ENCODE assay signal across 4 cellular contexts in genomic region chr7:76716551-76716950, GRCh38.
A peak's percentile ranks its signal among the peaks of the same experiment; 100 is the strongest.
DNase-seq lines count a peak whose midpoint lies in the region; ATAC-seq, FAIRE-seq and TF ChIP-seq lines count a peak whose summit lies in the region.
"Not testable (repeated sequence)": the region's sequence is repeated elsewhere in the genome, so short reads cannot be mapped to it uniquely, and the experiment has no call there.

No MANE protein-coding gene starts in this region.

- intact Hi-C loops in K562 (cut with micrococcal nuclease); testis (cut with DNase I; ENCODE audit: low total_unique reads): not testable (repeated sequence)

- not testable (repeated sequence) for FAIRE-seq in K562 (lab: Jason Lieb, UNC)

- POLR2A ChIA-PET in HEK293 (lab: Yijun Ruan, JAX); K562 (lab: Yijun Ruan, JAX): not testable (repeated sequence)

- H3K4me3 ChIP-seq in HEK293 (ENCODE audit: low read depth, low read length); K562; testis: not testable (repeated sequence)

- H3K9me1 ChIP-seq in K562 (ENCODE audit: control insufficient read depth, insufficient read depth, low read length): not testable (repeated sequence)

- ATAC-seq in K562: not testable (repeated sequence)

- not testable (repeated sequence) for TF ChIP-seq POLR2A in K562 (conservative IDR thresholded peaks at IDR 0.05); testis (IDR thresholded peaks at IDR 0.05)

- CTCF ChIA-PET in HEK293 (lab: Yijun Ruan, JAX); K562 (lab: Yijun Ruan, JAX; ENCODE audit: low intra/inter-chr PET ratio): not testable (repeated sequence)

- H4K20me1 ChIP-seq in K562 (replicated peaks; ENCODE audit: control insufficient read depth, insufficient read depth, low read length): not testable (repeated sequence)

- 3% methylated on average over 3 of the region's 4 CpGs for WGBS in K562 (ENCODE audit: insufficient coverage, low coverage, missing lambda C conversion rate)
- 79 to 94% methylated on average over 3 to 4 of the region's 4 CpGs for WGBS in testis, 2 donors

- TF ChIP-seq RAD21 in K562 (CRISPR knock-in tag; conservative IDR thresholded peaks at IDR 0.05 in 1 of 2, IDR thresholded peaks at IDR 0.05 in 1 of 2): not testable (repeated sequence)

- not testable (repeated sequence) for BruUV-seq in K562 (replicated peaks; lab: Mats Ljungman, UMichigan)

- not testable (repeated sequence) for H2AFZ ChIP-seq in K562 (ENCODE audit: low read depth, low read length)

- H3K4me1 ChIP-seq in HEK293 (ENCODE audit: control insufficient read depth, insufficient read depth, low read length); K562 (replicated peaks in 1 of 2; ENCODE audit: control insufficient read depth in 2 of 2, insufficient read depth in 2 of 2, low read length in 2 of 2); testis: not testable (repeated sequence)

- H3K36me3 ChIP-seq in HEK293 (ENCODE audit: control insufficient read depth in 2 of 2, insufficient read depth in 1 of 2, low read length in 2 of 2); K562 (ENCODE audit: control insufficient read depth, insufficient read depth, low read length); testis (ENCODE audit: low read depth, missing control alignments): not testable (repeated sequence)

- H3K27ac ChIP-seq in HEK293 (ENCODE audit: extremely low read depth, low read depth, low read length); K562 (ENCODE audit: extremely low read depth, low read depth, low read length); testis: not testable (repeated sequence)

- not testable (repeated sequence) for TF ChIP-seq EP300 in K562 (IDR thresholded peaks at IDR 0.05; ENCODE audit: low read length)

- not testable (repeated sequence) for H3K79me2 ChIP-seq in K562 (ENCODE audit: control insufficient read depth, insufficient read depth, low read length)

- H3K9me3 ChIP-seq in HEK293 (ENCODE audit: control insufficient read depth, insufficient read depth, low read depth, low read length); K562 (replicated peaks; ENCODE audit: control insufficient read depth, insufficient read depth, low read depth, low read length); testis: not testable (repeated sequence)

- DNase-seq in DMS 273 (lab: John Stamatoyannopoulos, UW; ENCODE audit: unreplicated experiment) (peak; percentile 5), testis (peak; percentile 14)
- DNase-seq in K562 (ENCODE audit: extremely low read depth in 1 of 4, low spot score in 3 of 4): not testable (repeated sequence)

- H3K4me2 ChIP-seq in K562 (ENCODE audit: insufficient read depth, low read length): not testable (repeated sequence)

- not testable (repeated sequence) for H3K27me3 ChIP-seq in K562 (ENCODE audit: control insufficient read depth in 2 of 2, insufficient read depth in 2 of 2, low read length in 2 of 2); testis

- in situ Hi-C loops in K562 (cut with MboI): not testable (repeated sequence)

- H3K9ac ChIP-seq in K562 (ENCODE audit: insufficient read depth in 1 of 2, low read depth in 2 of 2, low read length in 2 of 2): not testable (repeated sequence)

- TF ChIP-seq CTCF in HEK293 (tag by site-specific recombination; IDR thresholded peaks at IDR 0.05); K562 (IDR thresholded peaks at IDR 0.05 in 2 of 3, conservative IDR thresholded peaks at IDR 0.05 in 1 of 3; ENCODE audit: insufficient read depth in 2 of 3, low read depth in 1 of 3, low read length in 3 of 3); testis (IDR thresholded peaks at IDR 0.05): not testable (repeated sequence)

TF ChIP-seq in HEK293, 187 proteins besides CTCF, POLR2A, EP300 and RAD21:
- TF ChIP-seq SETDB1 (IDR thresholded peaks at IDR 0.05; ENCODE audit: insufficient read length, low read length): peak; percentile 63

TF ChIP-seq in K562, 482 proteins besides CTCF, POLR2A, EP300 and RAD21:
- peak; percentile 64; the same call in 1 of the 2 replicates for TF ChIP-seq TRIM28 (IDR thresholded peaks at IDR 0.05)
